26 cellular contexts compared by ENCODE assay signal in the genomic region with DNA sequence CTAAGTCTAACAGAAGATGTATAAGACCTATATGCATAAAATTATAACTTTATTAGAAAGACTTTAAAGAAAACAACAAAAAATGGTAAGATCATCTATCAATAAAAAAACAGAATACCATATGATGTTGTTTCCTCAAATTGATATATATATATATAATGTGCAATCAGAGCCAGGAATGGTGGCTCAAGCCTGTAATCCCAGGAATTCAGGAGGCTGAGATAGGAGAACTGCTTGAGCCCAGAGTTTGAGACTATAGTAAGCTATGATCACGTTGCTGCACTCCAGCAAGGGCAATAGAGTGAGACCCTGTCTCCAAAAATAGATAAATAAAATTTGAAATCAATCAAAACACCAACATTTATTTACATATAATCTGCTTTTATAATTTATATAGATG. TPM values are rescaled to one million over a fixed set of nuclear protein-coding genes. Genes with fewer than 3 reads are reported as not detected.
"Had no signal": no experiment of that assay in that cellular context is flagged by ENCODE, and none has a peak within 500 bp of the region (broad histone marks: within the 10 kb centered on the region; RNA-seq: fewer than 3 reads in every experiment).

No MANE protein-coding gene starts in this region.

- H3K9me3 Mint-ChIP-seq: activated T-cell treated with anti-CD3 and anti-CD28 coated beads, Interleukin-2, amount 50 U/mL, for 72 hours; central memory CD8-positive, alpha-beta T cell had no signal

- H3K4me3 ChIP-seq: breast epithelium, esophagus squamous epithelium, heart right ventricle, ovary, right lobe of liver, thyroid gland, upper lobe of left lung, vagina had no signal

- H3K27ac ChIP-seq: breast epithelium, epithelial cell of prostate, esophagus squamous epithelium, heart right ventricle, ovary, right lobe of liver, thyroid gland, upper lobe of left lung, vagina had no signal

- H3K36me3 ChIP-seq: breast epithelium, esophagus squamous epithelium, ovary, right lobe of liver, thyroid gland, vagina had no signal

- ATAC-seq: activated CD8-positive, alpha-beta T cell treated with anti-CD3 and anti-CD28 coated beads for 36 hours; activated T-cell treated with anti-CD3 and anti-CD28 coated beads, Interleukin-2, amount 50 U/mL, for 72 hours; heart right ventricle; right lobe of liver had no signal

- DNase-seq: activated CD4-positive, alpha-beta T cell treated with anti-CD3 and anti-CD28 coated beads, Interleukin-2, amount 50 U/mL, for 1 hour; activated CD4-positive, CD25-positive, alpha-beta regulatory T cell treated with anti-CD3 and anti-CD28 coated beads, Interleukin-2, amount 50 U/mL, for 72 hours; activated CD8-positive, alpha-beta T cell treated with anti-CD3 and anti-CD28 coated beads for 36 hours; activated effector memory CD4-positive, alpha-beta T cell treated with Interleukin-2 at 50 U/mL for 16 hours; activated naive CD4-positive, alpha-beta T cell treated with Interleukin-2 at 50 U/mL for 16 hours; activated T-cell treated with anti-CD3 and anti-CD28 coated beads, Interleukin-2, amount 50 U/mL, for 72 hours; effector CD8-positive, alpha-beta T cell; esophagus squamous epithelium; foreskin melanocyte; heart right ventricle; ovary; right lobe of liver; stimulated activated CD4-positive, alpha-beta T cell treated with anti-CD3 and anti-CD28 coated beads, Interleukin-2, amount 100 ng/mL, for 48 hours; substantia nigra; T-helper 9 cell; thyroid gland; upper lobe of left lung had no signal

- H3K9me3 ChIP-seq: esophagus squamous epithelium, ovary, thyroid gland, upper lobe of left lung, vagina had no signal

- H3K4me3 Mint-ChIP-seq: central memory CD8-positive, alpha-beta T cell; mesothelial cell of epicardium; nephron; stimulated activated naive CD8-positive, alpha-beta T cell treated with anti-CD3 and anti-CD28 coated beads, Interleukin-15, Interleukin-2, amounts not matched to agents 100 ng/mL and 50 ng/mL, for 24 hours had no signal

- H3K4me1 Mint-ChIP-seq: mesothelial cell of epicardium had no signal

- H3K36me3 Mint-ChIP-seq: mesothelial cell of epicardium had no signal

- H3K4me1 ChIP-seq: breast epithelium, esophagus squamous epithelium, right lobe of liver, thyroid gland, vagina had no signal

- H3K27me3 ChIP-seq: breast epithelium, esophagus squamous epithelium, heart right ventricle, ovary, right lobe of liver, thyroid gland, upper lobe of left lung, vagina had no signal

- H3K27ac Mint-ChIP-seq: mesothelial cell of epicardium, nephron, progenitor cell of endocrine pancreas had no signal

- H3K27me3 Mint-ChIP-seq: activated CD8-positive, alpha-beta T cell treated with anti-CD3 and anti-CD28 coated beads for 36 hours; central memory CD8-positive, alpha-beta T cell; progenitor cell of endocrine pancreas; stimulated activated naive CD8-positive, alpha-beta T cell treated with anti-CD3 and anti-CD28 coated beads, Interleukin-15, Interleukin-2, amounts not matched to agents 100 ng/mL and 50 ng/mL, for 24 hours had no signal

RNA-seq across cellular contexts. Expression of a gene that starts 19.5 kb away (rescaled TPM):
- total RNA-seq: dermis microvascular lymphatic vessel endothelial cell, mesothelial cell of epicardium had no signal
